ENCODE assay signal across 8 cellular contexts in genomic region chr3:170128259-170128976, GRCh38. TPM values are rescaled to one million over a fixed set of nuclear protein-coding genes. Genes with fewer than 3 reads are reported as not detected.
DNase-seq lines count a peak whose midpoint lies in the region; ATAC-seq and TF ChIP-seq lines count a peak whose summit lies in the region.

No MANE protein-coding gene starts in this region.

- ATAC-seq in GM19397 (IDR thresholded peaks at IDR 0.05; ENCODE audit: unreplicated experiment) (peak; percentile 90), HG03342 (IDR thresholded peaks at IDR 0.05; ENCODE audit: unreplicated experiment) (peak; percentile 91), SK-N-SH treated with all-trans-retinoic acid at 6 μM for 48 hours (no peak)

- peaks cover 17 to 21% (median 21%) of the 10 kb centered on the region in 4 donors for H3K4me1 Mint-ChIP-seq in CD4-positive, alpha-beta memory T cell
- H3K4me1 Mint-ChIP-seq in T-helper 1 cell treated with Interleukin-12 subunit alpha and Interleukin-12 subunit beta and Interleukin-4 antibody, amounts not matched to agents 30 μg/mL and 1 μg/mL, for 36 hours (ENCODE audit: low read depth), result peaks cover 19% of the 10 kb centered on the region
- H3K4me1 Mint-ChIP-seq in stimulated activated naive CD8-positive, alpha-beta T cell treated with anti-CD3 and anti-CD28 coated beads, Interleukin-15, Interleukin-2, amounts not matched to agents 100 ng/mL and 50 ng/mL, for 24 hours (ENCODE audit: low read depth), result peaks cover 46% of the 10 kb centered on the region

- intact Hi-C loops in CD4-positive, alpha-beta memory T cell (cut with micrococcal nuclease), result no loop called here

- H3K27me3 Mint-ChIP-seq in CD4-positive, alpha-beta memory T cell, result no peaks in the 10 kb centered on the region
- H3K27me3 Mint-ChIP-seq in T-helper 1 cell treated with Interleukin-12 subunit alpha and Interleukin-12 subunit beta and Interleukin-4 antibody, amounts not matched to agents 30 μg/mL and 1 μg/mL, for 36 hours (ENCODE audit: low read depth), result no peaks in the 10 kb centered on the region
- H3K27me3 Mint-ChIP-seq in stimulated activated naive CD8-positive, alpha-beta T cell treated with anti-CD3 and anti-CD28 coated beads, Interleukin-15, Interleukin-2, amounts not matched to agents 100 ng/mL and 50 ng/mL, for 24 hours, result no peaks in the 10 kb centered on the region

- no peaks in the 10 kb centered on the region for H3K27me3 ChIP-seq in CD4-positive, alpha-beta memory T cell (ENCODE audit: insufficient read depth, low read length)

- H3K4me3 ChIP-seq in CD4-positive, alpha-beta memory T cell (ENCODE audit: low read length in 2 of 2), result no peak overlapping the region

- H3K27ac Mint-ChIP-seq in CD4-positive, alpha-beta memory T cell, result peak overlapping the region; percentile 36 to 89 (median 62)
- peak overlapping the region; percentile 57 for H3K27ac Mint-ChIP-seq in T-helper 1 cell treated with Interleukin-12 subunit alpha and Interleukin-12 subunit beta and Interleukin-4 antibody, amounts not matched to agents 30 μg/mL and 1 μg/mL, for 36 hours
- H3K27ac Mint-ChIP-seq in stimulated activated naive CD8-positive, alpha-beta T cell treated with anti-CD3 and anti-CD28 coated beads, Interleukin-15, Interleukin-2, amounts not matched to agents 100 ng/mL and 50 ng/mL, for 24 hours, result peak overlapping the region; percentile 74

- DNase-seq in CD4-positive, alpha-beta memory T cell, result peak in 2 of 5 donors; percentile 4 to 12
- DNase-seq in SHP77 (lab: John Stamatoyannopoulos, UW) (no peak), DMS79 (lab: John Stamatoyannopoulos, UW) (no peak)

- H3K4me1 ChIP-seq in CD4-positive, alpha-beta memory T cell (ENCODE audit: insufficient read depth, low read length), result peaks cover 23% of the 10 kb centered on the region

- peaks cover 0 to 5% of the 10 kb centered on the region in 2 donors for H3K9me3 ChIP-seq in CD4-positive, alpha-beta memory T cell (ENCODE audit: control insufficient read depth in 1 of 2, low read length in 2 of 2)

- peak overlapping the region in 7 of 8 donors; percentile 32 to 71 (median 59) for H3K4me3 Mint-ChIP-seq in CD4-positive, alpha-beta memory T cell
- peak overlapping the region; percentile 27 for H3K4me3 Mint-ChIP-seq in T-helper 1 cell treated with Interleukin-12 subunit alpha and Interleukin-12 subunit beta and Interleukin-4 antibody, amounts not matched to agents 30 μg/mL and 1 μg/mL, for 36 hours
- no peak overlapping the region for H3K4me3 Mint-ChIP-seq in stimulated activated naive CD8-positive, alpha-beta T cell treated with anti-CD3 and anti-CD28 coated beads, Interleukin-15, Interleukin-2, amounts not matched to agents 100 ng/mL and 50 ng/mL, for 24 hours

- H3K27ac ChIP-seq in CD4-positive, alpha-beta memory T cell (ENCODE audit: low read depth, low read length), result no peak overlapping the region

- H3K36me3 ChIP-seq in CD4-positive, alpha-beta memory T cell (ENCODE audit: insufficient read depth, low read length), result peaks cover 29% of the 10 kb centered on the region

- H3K9me3 Mint-ChIP-seq in CD4-positive, alpha-beta memory T cell, result peaks cover 0 to 5% (median under 1%) of the 10 kb centered on the region in 8 donors
- peaks cover 4% of the 10 kb centered on the region for H3K9me3 Mint-ChIP-seq in T-helper 1 cell treated with Interleukin-12 subunit alpha and Interleukin-12 subunit beta and Interleukin-4 antibody, amounts not matched to agents 30 μg/mL and 1 μg/mL, for 36 hours
- peaks cover under 1% of the 10 kb centered on the region for H3K9me3 Mint-ChIP-seq in stimulated activated naive CD8-positive, alpha-beta T cell treated with anti-CD3 and anti-CD28 coated beads, Interleukin-15, Interleukin-2, amounts not matched to agents 100 ng/mL and 50 ng/mL, for 24 hours

- POLR2A ChIA-PET in CD4-positive, alpha-beta memory T cell (lab: Charles Lee; ENCODE audit: partially characterized antibody), result no interaction called here

- H3K36me3 Mint-ChIP-seq in CD4-positive, alpha-beta memory T cell, result peaks cover 34 to 52% of the 10 kb centered on the region in 2 donors
- peaks cover 28% of the 10 kb centered on the region for H3K36me3 Mint-ChIP-seq in T-helper 1 cell treated with Interleukin-12 subunit alpha and Interleukin-12 subunit beta and Interleukin-4 antibody, amounts not matched to agents 30 μg/mL and 1 μg/mL, for 36 hours (ENCODE audit: low read depth)
- H3K36me3 Mint-ChIP-seq in stimulated activated naive CD8-positive, alpha-beta T cell treated with anti-CD3 and anti-CD28 coated beads, Interleukin-15, Interleukin-2, amounts not matched to agents 100 ng/mL and 50 ng/mL, for 24 hours (ENCODE audit: low read depth), result peaks cover 53% of the 10 kb centered on the region

- CTCF ChIA-PET in CD4-positive, alpha-beta memory T cell (lab: Charles Lee; ENCODE audit: partially characterized antibody), result interaction anchor here (1.1 kb wide), 1 partner anchor 11 kb away, joined by 3 read pairs; no protein-coding TSS in a partner anchor

TF ChIP-seq in SK-N-SH treated with all-trans-retinoic acid at 6 μM for 48 hours, 23 proteins besides CTCF, POLR2A, EP300 and RAD21:
- TF ChIP-seq, protein P1, sequence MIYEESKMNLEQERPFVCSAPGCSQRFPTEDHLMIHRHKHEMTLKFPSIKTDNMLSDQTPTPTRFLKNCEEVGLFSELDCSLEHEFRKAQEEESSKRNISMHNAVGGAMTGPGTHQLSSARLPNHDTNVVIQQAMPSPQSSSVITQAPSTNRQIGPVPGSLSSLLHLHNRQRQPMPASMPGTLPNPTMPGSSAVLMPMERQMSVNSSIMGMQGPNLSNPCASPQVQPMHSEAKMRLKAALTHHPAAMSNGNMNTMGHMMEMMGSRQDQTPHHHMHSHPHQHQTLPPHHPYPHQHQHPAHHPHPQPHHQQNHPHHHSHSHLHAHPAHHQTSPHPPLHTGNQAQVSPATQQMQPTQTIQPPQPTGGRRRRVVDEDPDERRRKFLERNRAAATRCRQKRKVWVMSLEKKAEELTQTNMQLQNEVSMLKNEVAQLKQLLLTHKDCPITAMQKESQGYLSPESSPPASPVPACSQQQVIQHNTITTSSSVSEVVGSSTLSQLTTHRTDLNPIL (CRISPR knock-in tag; IDR thresholded peaks at IDR 0.05; ENCODE audit: low read depth), result no peak
- TF ChIP-seq OSR1 (CRISPR knock-in tag; IDR thresholded peaks at IDR 0.05), result no peak
- TF ChIP-seq GLIS3 (CRISPR knock-in tag; IDR thresholded peaks at IDR 0.05), result no peak
- no peak for TF ChIP-seq TCF4 (CRISPR knock-in tag; IDR thresholded peaks at IDR 0.05; ENCODE audit: borderline replicate concordance)
- TF ChIP-seq RARB (CRISPR knock-in tag; IDR thresholded peaks at IDR 0.05), result no peak
TF ChIP-seq in SK-N-SH treated with all-trans-retinoic acid at 6 μM for 48 hours: peak in this region for 0.

RNA-seq across cellular contexts. Expression of gene PHC3, which starts 53.1 kb away (rescaled TPM):
- total RNA-seq in CD4-positive, alpha-beta memory T cell, result 100 to 1,000 TPM; 168 to 173 TPM
- 10 to 100 TPM; 29.2 to 64.6 TPM for polyA plus RNA-seq in CD4-positive, alpha-beta memory T cell
